1 cellular context compared by ENCODE assay signal in genomic region chr4:2371765-2372487, GRCh38.
TF ChIP-seq lines count a peak whose summit lies in the region.

No MANE protein-coding gene starts in this region.

TF ChIP-seq in HepG2, 621 proteins besides CTCF, POLR2A, EP300 and RAD21:
- TF ChIP-seq, protein P1, sequence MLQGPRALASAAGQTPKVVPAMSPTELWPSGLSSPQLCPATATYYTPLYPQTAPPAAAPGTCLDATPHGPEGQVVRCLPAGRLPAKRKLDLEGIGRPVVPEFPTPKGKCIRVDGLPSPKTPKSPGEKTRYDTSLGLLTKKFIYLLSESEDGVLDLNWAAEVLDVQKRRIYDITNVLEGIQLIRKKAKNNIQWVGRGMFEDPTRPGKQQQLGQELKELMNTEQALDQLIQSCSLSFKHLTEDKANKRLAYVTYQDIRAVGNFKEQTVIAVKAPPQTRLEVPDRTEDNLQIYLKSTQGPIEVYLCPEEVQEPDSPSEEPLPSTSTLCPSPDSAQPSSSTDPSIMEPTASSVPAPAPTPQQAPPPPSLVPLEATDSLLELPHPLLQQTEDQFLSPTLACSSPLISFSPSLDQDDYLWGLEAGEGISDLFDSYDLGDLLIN (CRISPR knock-in tag; IDR thresholded peaks at IDR 0.05; ENCODE audit: borderline replicate concordance), result no peak
- TF ChIP-seq MNT (IDR thresholded peaks at IDR 0.05) (0 out of 2 replicates have a peak, but pooled peaks have one; percentile 6), PAX8 (CRISPR knock-in tag; IDR thresholded peaks at IDR 0.05; ENCODE audit: borderline replicate concordance) (no peak), FOXA3 (CRISPR knock-in tag; IDR thresholded peaks at IDR 0.05) (no peak)
TF ChIP-seq in HepG2: peak in this region for 1.
